Comparison of ENCODE assay signal across 9 cellular contexts in genomic region chr1:115677172-115677542, GRCh38. TPM values are rescaled to one million over a fixed set of nuclear protein-coding genes. Genes with fewer than 3 reads are reported as not detected.
DNase-seq lines count a peak whose midpoint lies in the region; ATAC-seq and TF ChIP-seq lines count a peak whose summit lies in the region.
"Had no signal": no experiment of that assay in that cellular context is flagged by ENCODE, and none has a peak within 500 bp of the region (broad histone marks: within the 10 kb centered on the region; RNA-seq: fewer than 3 reads in every experiment).

No MANE protein-coding gene starts in this region.

- intact Hi-C loops in sigmoid colon (cut with DNase I), result loop anchor here (5.0 kb wide), 1 partner anchor 35 kb away; the partner anchor contains the start of gene VANGL1

- H3K27ac ChIP-seq in sigmoid colon, result peak overlapping the region in 3 of 4 donors; percentile 81 to 93 (median 82)
- H3K27ac ChIP-seq: psoas muscle had no signal

- DNase-seq in NCI-H1417 (lab: John Stamatoyannopoulos, UW), result peak in 2 of 3 experiments; percentile 64 to 68
- DNase-seq in NCI-H1417 treated with DMSO at 0.1 percent for 48 hours (lab: John Stamatoyannopoulos, UW), result no peak
- DNase-seq in ecto neural progenitor cell (ENCODE audit: low spot score), result peak; percentile 60
- DNase-seq in sigmoid colon, result no peak
- DNase-seq in NCI-H524 (lab: John Stamatoyannopoulos, UW), result no peak
- no peak for DNase-seq in NCI-H1048 (lab: John Stamatoyannopoulos, UW)
- DNase-seq: psoas muscle had no signal

- no peak for TF ChIP-seq POLR2A in sigmoid colon (IDR thresholded peaks at IDR 0.05)

- 66 to 67% methylated on average over 3 of the region's 3 CpGs for whole genome bisulfite sequencing in sigmoid colon, 2 donors

- no peaks in the 10 kb centered on the region for H3K9me3 ChIP-seq in sigmoid colon
- H3K9me3 ChIP-seq: psoas muscle had no signal

- no peak for TF ChIP-seq EP300 in sigmoid colon (IDR thresholded peaks at IDR 0.05)

- peaks cover 0 to 73% (median 67%) of the 10 kb centered on the region in 4 donors for H3K4me1 ChIP-seq in sigmoid colon

- TF ChIP-seq CTCF in sigmoid colon (IDR thresholded peaks at IDR 0.05), result no peak

- peak; percentile 47 for ATAC-seq in HG03571 (IDR thresholded peaks at IDR 0.05; ENCODE audit: unreplicated experiment)
- ATAC-seq in HG03280 (IDR thresholded peaks at IDR 0.05; ENCODE audit: unreplicated experiment), result no peak
- ATAC-seq: psoas muscle had no signal

- H3K4me3 ChIP-seq in sigmoid colon, result no peak overlapping the region
- H3K4me3 ChIP-seq: psoas muscle had no signal

- H3K36me3 ChIP-seq in sigmoid colon, result peaks cover 0 to under 1% (median 0%) of the 10 kb centered on the region in 4 donors

- no peaks in the 10 kb centered on the region for H3K27me3 ChIP-seq in sigmoid colon

RNA-seq across cellular contexts. Expression of gene VANGL1, which starts 35.4 kb away (rescaled TPM):
- total RNA-seq in sigmoid colon, result 10 to 100 TPM in 1 of 4 donors, 1 to 10 TPM in 3; 7.1 to 14.7 (median 8.1) TPM
- polyA plus RNA-seq in sigmoid colon, result 1 to 10 TPM; 1.2 to 5.0 (median 2.5) TPM

Comparison
In these comparisons a context has a peak if more than half of its experiments do, and no peak if none do; other contexts are left out.
1. DNase-seq: peak in NCI-H1417 (2 of 3) and ecto neural progenitor cell (single experiment); none in NCI-H1417 treated with DMSO at 0.1 percent for 48 hours (single experiment), sigmoid colon (single experiment), NCI-H524 (0 of 2) and NCI-H1048 (single experiment).